ENCODE assay signal across 1 cellular context in the genomic region with DNA sequence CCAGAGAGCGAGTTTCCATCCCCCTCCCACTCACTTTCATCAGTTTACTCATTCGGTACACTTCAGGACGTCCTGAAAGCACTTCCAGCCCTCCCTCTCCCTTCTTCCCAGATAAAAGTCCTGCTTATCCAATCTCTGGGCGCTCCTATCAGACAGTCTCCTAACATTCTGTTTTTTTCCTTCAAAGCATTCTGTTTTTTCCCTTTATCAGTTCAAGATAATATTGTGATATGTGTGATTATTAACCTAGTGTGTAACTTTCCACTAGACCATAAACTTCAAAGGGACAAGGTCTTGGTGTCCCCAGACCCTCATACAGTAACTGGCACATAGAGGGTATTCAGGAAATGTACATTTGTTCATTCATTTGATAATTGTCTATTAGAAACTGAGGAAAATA.
A peak's percentile ranks its signal among the peaks of the same experiment; 100 is the strongest.
TF ChIP-seq lines count a peak whose summit lies in the region.

No MANE protein-coding gene starts in this region.

TF ChIP-seq in HepG2, 621 proteins besides CTCF, POLR2A, EP300 and RAD21 (continued from another document and continues in another):
- TF ChIP-seq, protein P1, sequence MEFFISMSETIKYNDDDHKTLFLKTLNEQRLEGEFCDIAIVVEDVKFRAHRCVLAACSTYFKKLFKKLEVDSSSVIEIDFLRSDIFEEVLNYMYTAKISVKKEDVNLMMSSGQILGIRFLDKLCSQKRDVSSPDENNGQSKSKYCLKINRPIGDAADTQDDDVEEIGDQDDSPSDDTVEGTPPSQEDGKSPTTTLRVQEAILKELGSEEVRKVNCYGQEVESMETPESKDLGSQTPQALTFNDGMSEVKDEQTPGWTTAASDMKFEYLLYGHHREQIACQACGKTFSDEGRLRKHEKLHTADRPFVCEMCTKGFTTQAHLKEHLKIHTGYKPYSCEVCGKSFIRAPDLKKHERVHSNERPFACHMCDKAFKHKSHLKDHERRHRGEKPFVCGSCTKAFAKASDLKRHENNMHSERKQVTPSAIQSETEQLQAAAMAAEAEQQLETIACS (CRISPR knock-in tag; IDR thresholded peaks at IDR 0.05): no peak
- no peak for TF ChIP-seq ZNF569 (CRISPR knock-in tag; IDR thresholded peaks at IDR 0.05; ENCODE audit: borderline replicate concordance)
- peak; percentile 73 for TF ChIP-seq TCF7L2 (IDR thresholded peaks at IDR 0.05; ENCODE audit: low read depth, low read length)
- no peak for TF ChIP-seq SAFB2 (CRISPR knock-in tag; IDR thresholded peaks at IDR 0.05; ENCODE audit: borderline replicate concordance, low read depth)
- peak; percentile 17; the same call in 1 of the 2 replicates for TF ChIP-seq SOX5 (CRISPR knock-in tag; IDR thresholded peaks at IDR 0.05; ENCODE audit: borderline replicate concordance)
- peak; percentile 40; the same call in 1 of the 2 replicates for TF ChIP-seq PITX1 (CRISPR knock-in tag; IDR thresholded peaks at IDR 0.05)
- TF ChIP-seq ZNF607 (CRISPR knock-in tag; IDR thresholded peaks at IDR 0.05; ENCODE audit: borderline replicate concordance): no peak
- TF ChIP-seq, protein P2, sequence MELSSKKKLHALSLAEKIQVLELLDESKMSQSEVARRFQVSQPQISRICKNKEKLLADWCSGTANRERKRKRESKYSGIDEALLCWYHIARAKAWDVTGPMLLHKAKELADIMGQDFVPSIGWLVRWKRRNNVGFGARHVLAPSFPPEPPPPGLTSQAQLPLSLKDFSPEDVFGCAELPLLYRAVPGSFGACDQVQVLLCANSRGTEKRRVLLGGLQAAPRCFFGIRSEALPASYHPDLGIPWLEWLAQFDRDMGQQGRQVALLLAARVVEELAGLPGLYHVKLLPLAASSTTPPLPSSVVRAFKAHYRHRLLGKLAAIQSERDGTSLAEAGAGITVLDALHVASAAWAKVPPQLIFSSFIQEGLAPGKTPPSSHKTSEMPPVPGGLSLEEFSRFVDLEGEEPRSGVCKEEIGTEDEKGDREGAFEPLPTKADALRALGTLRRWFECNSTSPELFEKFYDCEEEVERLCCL (CRISPR knock-in tag; IDR thresholded peaks at IDR 0.05; ENCODE audit: borderline replicate concordance): no peak
- TF ChIP-seq IKZF4 (CRISPR knock-in tag; IDR thresholded peaks at IDR 0.05; ENCODE audit: borderline replicate concordance, low read depth, not compliant biosample characterization): no peak
- TF ChIP-seq NFE2L2 (IDR thresholded peaks at IDR 0.05; ENCODE audit: low read length): no peak
- no peak for TF ChIP-seq KMT2A (CRISPR knock-in tag; IDR thresholded peaks at IDR 0.05)
- TF ChIP-seq, protein P3, sequence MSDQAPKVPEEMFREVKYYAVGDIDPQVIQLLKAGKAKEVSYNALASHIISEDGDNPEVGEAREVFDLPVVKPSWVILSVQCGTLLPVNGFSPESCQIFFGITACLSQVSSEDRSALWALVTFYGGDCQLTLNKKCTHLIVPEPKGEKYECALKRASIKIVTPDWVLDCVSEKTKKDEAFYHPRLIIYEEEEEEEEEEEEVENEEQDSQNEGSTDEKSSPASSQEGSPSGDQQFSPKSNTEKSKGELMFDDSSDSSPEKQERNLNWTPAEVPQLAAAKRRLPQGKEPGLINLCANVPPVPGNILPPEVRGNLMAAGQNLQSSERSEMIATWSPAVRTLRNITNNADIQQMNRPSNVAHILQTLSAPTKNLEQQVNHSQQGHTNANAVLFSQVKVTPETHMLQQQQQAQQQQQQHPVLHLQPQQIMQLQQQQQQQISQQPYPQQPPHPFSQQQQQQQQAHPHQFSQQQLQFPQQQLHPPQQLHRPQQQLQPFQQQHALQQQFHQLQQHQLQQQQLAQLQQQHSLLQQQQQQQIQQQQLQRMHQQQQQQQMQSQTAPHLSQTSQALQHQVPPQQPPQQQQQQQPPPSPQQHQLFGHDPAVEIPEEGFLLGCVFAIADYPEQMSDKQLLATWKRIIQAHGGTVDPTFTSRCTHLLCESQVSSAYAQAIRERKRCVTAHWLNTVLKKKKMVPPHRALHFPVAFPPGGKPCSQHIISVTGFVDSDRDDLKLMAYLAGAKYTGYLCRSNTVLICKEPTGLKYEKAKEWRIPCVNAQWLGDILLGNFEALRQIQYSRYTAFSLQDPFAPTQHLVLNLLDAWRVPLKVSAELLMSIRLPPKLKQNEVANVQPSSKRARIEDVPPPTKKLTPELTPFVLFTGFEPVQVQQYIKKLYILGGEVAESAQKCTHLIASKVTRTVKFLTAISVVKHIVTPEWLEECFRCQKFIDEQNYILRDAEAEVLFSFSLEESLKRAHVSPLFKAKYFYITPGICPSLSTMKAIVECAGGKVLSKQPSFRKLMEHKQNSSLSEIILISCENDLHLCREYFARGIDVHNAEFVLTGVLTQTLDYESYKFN (CRISPR knock-in tag; conservative IDR thresholded peaks at IDR 0.05): peak; percentile 67
- TF ChIP-seq, protein P4, sequence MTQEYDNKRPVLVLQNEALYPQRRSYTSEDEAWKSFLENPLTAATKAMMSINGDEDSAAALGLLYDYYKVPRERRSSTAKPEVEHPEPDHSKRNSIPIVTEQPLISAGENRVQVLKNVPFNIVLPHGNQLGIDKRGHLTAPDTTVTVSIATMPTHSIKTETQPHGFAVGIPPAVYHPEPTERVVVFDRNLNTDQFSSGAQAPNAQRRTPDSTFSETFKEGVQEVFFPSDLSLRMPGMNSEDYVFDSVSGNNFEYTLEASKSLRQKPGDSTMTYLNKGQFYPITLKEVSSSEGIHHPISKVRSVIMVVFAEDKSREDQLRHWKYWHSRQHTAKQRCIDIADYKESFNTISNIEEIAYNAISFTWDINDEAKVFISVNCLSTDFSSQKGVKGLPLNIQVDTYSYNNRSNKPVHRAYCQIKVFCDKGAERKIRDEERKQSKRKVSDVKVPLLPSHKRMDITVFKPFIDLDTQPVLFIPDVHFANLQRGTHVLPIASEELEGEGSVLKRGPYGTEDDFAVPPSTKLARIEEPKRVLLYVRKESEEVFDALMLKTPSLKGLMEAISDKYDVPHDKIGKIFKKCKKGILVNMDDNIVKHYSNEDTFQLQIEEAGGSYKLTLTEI (CRISPR knock-in tag; conservative IDR thresholded peaks at IDR 0.05): no peak
- TF ChIP-seq, protein P5, sequence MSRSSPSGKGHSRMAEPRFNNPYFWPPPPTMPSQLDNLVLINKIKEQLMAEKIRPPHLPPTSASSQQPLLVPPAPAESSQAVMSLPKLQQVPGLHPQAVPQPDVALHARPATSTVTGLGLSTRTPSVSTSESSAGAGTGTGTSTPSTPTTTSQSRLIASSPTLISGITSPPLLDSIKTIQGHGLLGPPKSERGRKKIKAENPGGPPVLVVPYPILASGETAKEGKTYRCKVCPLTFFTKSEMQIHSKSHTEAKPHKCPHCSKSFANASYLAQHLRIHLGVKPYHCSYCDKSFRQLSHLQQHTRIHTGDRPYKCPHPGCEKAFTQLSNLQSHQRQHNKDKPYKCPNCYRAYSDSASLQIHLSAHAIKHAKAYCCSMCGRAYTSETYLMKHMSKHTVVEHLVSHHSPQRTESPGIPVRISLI (CRISPR knock-in tag; IDR thresholded peaks at IDR 0.05; ENCODE audit: borderline replicate concordance): peak; percentile 72; the same call in 1 of the 2 replicates
- no peak for TF ChIP-seq POLR2AphosphoS5 (IDR thresholded peaks at IDR 0.05; ENCODE audit: low read depth, low read length)
- TF ChIP-seq NR2C2 (CRISPR knock-in tag; IDR thresholded peaks at IDR 0.05; ENCODE audit: borderline replicate concordance): 0 out of 2 replicates have a peak, but pooled peaks have one; percentile 24
- TF ChIP-seq MAFG (CRISPR knock-in tag; IDR thresholded peaks at IDR 0.05): no peak
- no peak for TF ChIP-seq RBFOX2 (IDR thresholded peaks at IDR 0.05; ENCODE audit: low read depth, low read length)
- TF ChIP-seq, protein P6, sequence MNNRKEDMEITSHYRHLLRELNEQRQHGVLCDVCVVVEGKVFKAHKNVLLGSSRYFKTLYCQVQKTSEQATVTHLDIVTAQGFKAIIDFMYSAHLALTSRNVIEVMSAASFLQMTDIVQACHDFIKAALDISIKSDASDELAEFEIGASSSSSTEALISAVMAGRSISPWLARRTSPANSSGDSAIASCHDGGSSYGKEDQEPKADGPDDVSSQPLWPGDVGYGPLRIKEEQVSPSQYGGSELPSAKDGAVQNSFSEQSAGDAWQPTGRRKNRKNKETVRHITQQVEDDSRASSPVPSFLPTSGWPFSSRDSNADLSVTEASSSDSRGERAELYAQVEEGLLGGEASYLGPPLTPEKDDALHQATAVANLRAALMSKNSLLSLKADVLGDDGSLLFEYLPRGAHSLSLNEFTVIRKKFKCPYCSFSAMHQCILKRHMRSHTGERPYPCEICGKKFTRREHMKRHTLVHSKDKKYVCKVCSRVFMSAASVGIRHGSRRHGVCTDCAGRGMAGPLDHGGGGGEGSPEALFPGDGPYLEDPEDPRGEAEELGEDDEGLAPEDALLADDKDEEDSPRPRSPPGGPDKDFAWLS (CRISPR knock-in tag; IDR thresholded peaks at IDR 0.05; ENCODE audit: borderline replicate concordance): no peak
- peak; percentile 9 for TF ChIP-seq PHF5A (CRISPR knock-in tag; IDR thresholded peaks at IDR 0.05; ENCODE audit: low read depth, unreplicated experiment)
- TF ChIP-seq SNAPC2 (CRISPR knock-in tag; IDR thresholded peaks at IDR 0.05): no peak
- TF ChIP-seq ZNF17 (CRISPR knock-in tag; IDR thresholded peaks at IDR 0.05): no peak
- TF ChIP-seq, protein P7, sequence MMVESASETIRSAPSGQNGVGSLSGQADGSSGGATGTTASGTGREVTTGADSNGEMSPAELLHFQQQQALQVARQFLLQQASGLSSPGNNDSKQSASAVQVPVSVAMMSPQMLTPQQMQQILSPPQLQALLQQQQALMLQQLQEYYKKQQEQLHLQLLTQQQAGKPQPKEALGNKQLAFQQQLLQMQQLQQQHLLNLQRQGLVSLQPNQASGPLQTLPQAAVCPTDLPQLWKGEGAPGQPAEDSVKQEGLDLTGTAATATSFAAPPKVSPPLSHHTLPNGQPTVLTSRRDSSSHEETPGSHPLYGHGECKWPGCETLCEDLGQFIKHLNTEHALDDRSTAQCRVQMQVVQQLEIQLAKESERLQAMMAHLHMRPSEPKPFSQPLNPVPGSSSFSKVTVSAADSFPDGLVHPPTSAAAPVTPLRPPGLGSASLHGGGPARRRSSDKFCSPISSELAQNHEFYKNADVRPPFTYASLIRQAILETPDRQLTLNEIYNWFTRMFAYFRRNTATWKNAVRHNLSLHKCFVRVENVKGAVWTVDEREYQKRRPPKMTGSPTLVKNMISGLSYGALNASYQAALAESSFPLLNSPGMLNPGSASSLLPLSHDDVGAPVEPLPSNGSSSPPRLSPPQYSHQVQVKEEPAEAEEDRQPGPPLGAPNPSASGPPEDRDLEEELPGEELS (CRISPR knock-in tag; IDR thresholded peaks at IDR 0.05): peak; percentile 49; the same call in 1 of the 2 replicates
- TF ChIP-seq SOX6 (IDR thresholded peaks at IDR 0.05): no peak
- TF ChIP-seq SOX6 (CRISPR knock-in tag; IDR thresholded peaks at IDR 0.05): peak; percentile 23; the same call in 1 of the 2 replicates
- TF ChIP-seq, protein P8, sequence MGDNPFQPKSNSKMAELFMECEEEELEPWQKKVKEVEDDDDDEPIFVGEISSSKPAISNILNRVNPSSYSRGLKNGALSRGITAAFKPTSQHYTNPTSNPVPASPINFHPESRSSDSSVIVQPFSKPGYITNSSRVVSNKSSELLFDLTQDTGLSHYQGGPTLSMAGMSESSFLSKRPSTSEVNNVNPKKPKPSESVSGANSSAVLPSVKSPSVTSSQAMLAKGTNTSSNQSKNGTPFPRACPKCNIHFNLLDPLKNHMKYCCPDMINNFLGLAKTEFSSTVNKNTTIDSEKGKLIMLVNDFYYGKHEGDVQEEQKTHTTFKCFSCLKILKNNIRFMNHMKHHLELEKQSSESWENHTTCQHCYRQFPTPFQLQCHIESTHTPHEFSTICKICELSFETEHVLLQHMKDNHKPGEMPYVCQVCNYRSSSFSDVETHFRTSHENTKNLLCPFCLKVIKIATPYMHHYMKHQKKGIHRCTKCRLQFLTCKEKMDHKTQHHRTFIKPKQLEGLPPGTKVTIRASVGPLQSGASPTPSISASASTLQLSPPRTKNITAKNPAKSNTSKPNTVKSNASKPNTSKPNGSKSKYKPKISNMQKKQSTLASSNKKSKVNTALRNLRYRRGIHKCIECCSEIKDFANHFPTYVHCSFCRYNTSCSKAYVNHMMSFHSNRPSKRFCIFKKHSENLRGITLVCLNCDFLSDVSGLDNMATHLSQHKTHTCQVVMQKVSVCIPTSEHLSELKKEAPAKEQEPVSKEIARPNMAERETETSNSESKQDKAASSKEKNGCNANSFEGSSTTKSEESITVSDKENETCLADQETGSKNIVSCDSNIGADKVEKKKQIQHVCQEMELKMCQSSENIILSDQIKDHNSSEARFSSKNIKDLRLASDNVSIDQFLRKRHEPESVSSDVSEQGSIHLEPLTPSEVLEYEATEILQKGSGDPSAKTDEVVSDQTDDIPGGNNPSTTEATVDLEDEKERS (CRISPR knock-in tag; IDR thresholded peaks at IDR 0.05): peak; percentile 67; the same call in 1 of the 2 replicates
- TF ChIP-seq, protein P9, sequence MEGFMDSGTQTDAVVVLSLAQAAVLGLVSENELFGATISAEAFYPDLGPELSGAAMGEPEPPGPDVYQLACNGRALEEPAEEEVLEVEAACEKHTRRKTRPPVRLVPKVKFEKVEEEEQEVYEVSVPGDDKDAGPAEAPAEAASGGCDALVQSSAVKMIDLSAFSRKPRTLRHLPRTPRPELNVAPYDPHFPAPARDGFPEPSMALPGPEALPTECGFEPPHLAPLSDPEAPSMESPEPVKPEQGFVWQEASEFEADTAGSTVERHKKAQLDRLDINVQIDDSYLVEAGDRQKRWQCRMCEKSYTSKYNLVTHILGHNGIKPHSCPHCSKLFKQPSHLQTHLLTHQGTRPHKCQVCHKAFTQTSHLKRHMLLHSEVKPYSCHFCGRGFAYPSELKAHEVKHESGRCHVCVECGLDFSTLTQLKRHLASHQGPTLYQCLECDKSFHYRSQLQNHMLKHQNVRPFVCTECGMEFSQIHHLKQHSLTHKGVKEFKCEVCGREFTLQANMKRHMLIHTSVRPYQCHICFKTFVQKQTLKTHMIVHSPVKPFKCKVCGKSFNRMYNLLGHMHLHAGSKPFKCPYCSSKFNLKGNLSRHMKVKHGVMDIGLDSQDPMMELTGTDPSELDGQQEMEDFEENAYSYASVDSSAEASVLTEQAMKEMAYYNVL (CRISPR knock-in tag; IDR thresholded peaks at IDR 0.05; ENCODE audit: borderline replicate concordance): 0 out of 2 replicates have a peak, but pooled peaks have one; percentile 34
- 0 out of 2 replicates have a peak, but pooled peaks have one; percentile 70 for TF ChIP-seq ZBTB3 (CRISPR knock-in tag; IDR thresholded peaks at IDR 0.05; ENCODE audit: borderline replicate concordance, low read depth)
- TF ChIP-seq MYC (CRISPR knock-in tag; IDR thresholded peaks at IDR 0.05; ENCODE audit: borderline replicate concordance): no peak
- no peak for TF ChIP-seq SOX13 (IDR thresholded peaks at IDR 0.05)
- TF ChIP-seq SOX13 (CRISPR knock-in tag; conservative IDR thresholded peaks at IDR 0.05 in 1 of 2, IDR thresholded peaks at IDR 0.05 in 1 of 2): peak in 1 of 2 experiments; percentile 78; a peak in 2 of 4 replicates
- TF ChIP-seq NCOA2 (CRISPR knock-in tag; IDR thresholded peaks at IDR 0.05): peak; percentile 81
- no peak for TF ChIP-seq U2AF1 (optimal IDR thresholded peaks at IDR 0.05; ENCODE audit: low read depth, low read length)
- TF ChIP-seq EED (CRISPR knock-in tag; IDR thresholded peaks at IDR 0.05): no peak
- TF ChIP-seq SAP130 (CRISPR knock-in tag; IDR thresholded peaks at IDR 0.05; ENCODE audit: low read depth): no peak; the same call in 1 of the 2 replicates
- TF ChIP-seq CCDC6 (CRISPR knock-in tag; IDR thresholded peaks at IDR 0.05): 0 out of 2 replicates have a peak, but pooled peaks have one; percentile 13
- no peak for TF ChIP-seq ZNF775 (CRISPR knock-in tag; IDR thresholded peaks at IDR 0.05; ENCODE audit: borderline replicate concordance)
